ENCODE assay signal across 8 cellular contexts in genomic region chr2:6828299-6828584, GRCh38. TPM values are rescaled to one million over a fixed set of nuclear protein-coding genes. Genes with fewer than 3 reads are reported as not detected.
DNase-seq lines count a peak whose midpoint lies in the region; ATAC-seq, FAIRE-seq and TF ChIP-seq lines count a peak whose summit lies in the region.

No MANE protein-coding gene starts in this region.

- intact Hi-C loops in HepG2 (cut with micrococcal nuclease; ENCODE audit: unreplicated experiment): loop anchor here (5.0 kb wide), 1 partner anchor 214 kb away; no protein-coding TSS in a partner anchor

- H3K9me3 ChIP-seq in HepG2 (ENCODE audit: low read length): peaks cover 22% of the 10 kb centered on the region; the same call in 1 of the 2 replicates

- H3K9ac ChIP-seq in HepG2 (ENCODE audit: insufficient read depth, low read depth, low read length): no peak overlapping the region

- H4K20me1 ChIP-seq in HepG2 (ENCODE audit: insufficient read depth, low read length): no peaks in the 10 kb centered on the region

- POLR2A ChIA-PET in HepG2 (lab: Yijun Ruan, JAX): no interaction called here

- no peak for TF ChIP-seq RAD21 in HepG2 (CRISPR knock-in tag; IDR thresholded peaks at IDR 0.05)

- TF ChIP-seq CTCF in D721Med (IDR thresholded peaks at IDR 0.05; ENCODE audit: insufficient read depth, missing control alignments) (peak; percentile 17), NB4 (IDR thresholded peaks at IDR 0.05; ENCODE audit: low read depth, low read length) (no peak), astrocyte of the cerebellum (IDR thresholded peaks at IDR 0.05; ENCODE audit: low read depth, low read length, missing control alignments) (peak; percentile 40), HepG2 (CRISPR knock-in tag; IDR thresholded peaks at IDR 0.05) (0 out of 2 replicates have a peak, but pooled peaks have one; percentile 17)

- in situ Hi-C loops in astrocyte of the cerebellum (cut with HindIII; ENCODE audit: low sequenced_read_pairs) (no loop called here), HepG2 (cut with HindIII; ENCODE audit: extremely low pct_ligation_motif_present, low pct_unique_long_range_greater_than_20kb) (no loop called here)

- BruUV-seq in HepG2 (replicated peaks; lab: Mats Ljungman, UMichigan): no TSS peak

- no peaks in the 10 kb centered on the region for H3K4me1 ChIP-seq in HepG2 (ENCODE audit: insufficient read depth, low read length)

- CTCF ChIA-PET in HepG2 (lab: Yijun Ruan, JAX; ENCODE audit: low intra/inter-chr PET ratio, low total read pairs): interaction anchor here (1.4 kb wide), 1 partner anchor 38 kb away, joined by 4 read pairs; no protein-coding TSS in a partner anchor

- H3K4me3 ChIP-seq in NB4 (ENCODE audit: low read depth, low read length) (no peak overlapping the region), astrocyte of the cerebellum (ENCODE audit: low read depth, low read length) (no peak overlapping the region), HepG2 (replicated peaks in 1 of 3; ENCODE audit: insufficient read depth in 1 of 3, low read depth in 2 of 3, low read length in 3 of 3) (no peak overlapping the region)

- peaks cover 0 to 3% of the 10 kb centered on the region in 2 experiments; a peak in 1 of 5 replicates for H3K27me3 ChIP-seq in HepG2 (ENCODE audit: control insufficient read depth in 1 of 2, insufficient read depth in 2 of 2, low read length in 2 of 2)

- TF ChIP-seq POLR2A in NB4 (IDR thresholded peaks at IDR 0.05; ENCODE audit: extremely low read depth, insufficient read length) (no peak), HepG2 (IDR thresholded peaks at IDR 0.05; ENCODE audit: insufficient read depth in 1 of 2, low read depth in 2 of 2, low read length in 2 of 2) (no peak)

- H3K36me3 ChIP-seq in HepG2 (replicated peaks in 1 of 2; ENCODE audit: control insufficient read depth in 1 of 2, insufficient read depth in 2 of 2, low read length in 2 of 2): no peaks in the 10 kb centered on the region

- DNase-seq in D721Med (ENCODE audit: insufficient read length, low spot score): no peak
- DNase-seq in NB4 (ENCODE audit: low read depth): peak; percentile 58
- peak; percentile 47 for DNase-seq in astrocyte of the cerebellum (ENCODE audit: low read depth)
- peak; percentile 26 for DNase-seq in HepG2 (ENCODE audit: low spot score)
- DNase-seq in RCC 7860 (ENCODE audit: low spot score): no peak

- WGBS in HepG2 (ENCODE audit: low lambda C conversion rate): 0% methylated on average over 2 of the region's 2 CpGs

- no peak for TF ChIP-seq EP300 in HepG2 (IDR thresholded peaks at IDR 0.05; ENCODE audit: low read depth in 2 of 2, low read length in 2 of 2)
- TF ChIP-seq EP300 in HepG2 (CRISPR knock-in tag; IDR thresholded peaks at IDR 0.05; ENCODE audit: borderline replicate concordance): no peak

- ATAC-seq in HepG2 (0 out of 3 replicates have a peak, but pooled peaks have one; percentile 29), GM18907 (IDR thresholded peaks at IDR 0.05; ENCODE audit: unreplicated experiment) (no peak), HG03159 (IDR thresholded peaks at IDR 0.05; ENCODE audit: unreplicated experiment) (no peak), GM21528 (IDR thresholded peaks at IDR 0.05; ENCODE audit: low FRiP score, unreplicated experiment) (no peak)

- H3K27ac ChIP-seq in HepG2 (ENCODE audit: extremely low read length, insufficient read depth, low read length): no peak overlapping the region

- H3K79me2 ChIP-seq in HepG2 (ENCODE audit: insufficient read depth, low read length): no peaks in the 10 kb centered on the region

- FAIRE-seq in D721Med (lab: Jason Lieb, UNC): peak; percentile 38
- FAIRE-seq in HepG2 (lab: Jason Lieb, UNC): no peak
- FAIRE-seq in RCC 7860 (lab: Jason Lieb, UNC): no peak

- no peak overlapping the region for H3K4me2 ChIP-seq in HepG2 (ENCODE audit: low read depth, low read length)

- H2AFZ ChIP-seq in HepG2 (ENCODE audit: low read length): no peak overlapping the region

TF ChIP-seq in HepG2, 621 proteins besides CTCF, POLR2A, EP300 and RAD21:
- TF ChIP-seq ARID3A (IDR thresholded peaks at IDR 0.05; ENCODE audit: low read depth, low read length): peak; percentile 34; the same call in 1 of the 2 replicates
- TF ChIP-seq STAG1 (CRISPR knock-in tag; IDR thresholded peaks at IDR 0.05): peak; percentile 50
- TF ChIP-seq ZBTB44 (CRISPR knock-in tag; IDR thresholded peaks at IDR 0.05): no peak
- TF ChIP-seq ZNF577 (CRISPR knock-in tag; IDR thresholded peaks at IDR 0.05; ENCODE audit: borderline replicate concordance, low read depth): no peak

RNA-seq across cellular contexts. Expression of gene CMPK2, which starts 37.5 kb away (rescaled TPM):
- 0.58 and 1.0 TPM in 2 replicates for total RNA-seq in HepG2 (2016; rRNA removed; fragmentation: Illumina TruSeq; extraction: Trizol)
- 0.10 and 0.35 TPM in 2 replicates for total RNA-seq in HepG2 (2016; cell fraction: cytosol; rRNA removed; fragmentation: Illumina TruSeq; extraction: Trizol; ENCODE audit: low read depth)
- 0.88 and 0.89 TPM in 2 replicates for total RNA-seq in HepG2 (2016; cell fraction: insoluble cytoplasmic fraction; rRNA removed; fragmentation: Illumina TruSeq; extraction: Trizol)
- 0.34 and 0.48 TPM in 2 replicates for total RNA-seq in HepG2 (2016; cell fraction: membrane; rRNA removed; fragmentation: Illumina TruSeq; extraction: Trizol)
- total RNA-seq in HepG2 (2016; cell fraction: nucleus; rRNA removed; fragmentation: Illumina TruSeq; extraction: Trizol): 0.34 and 0.44 TPM in 2 replicates
- polyA plus RNA-seq in HepG2 (2011; rRNA removed): 0.04 and 0.16 TPM in 2 replicates
- 0.05 and 0.08 TPM in 2 replicates for polyA plus RNA-seq in HepG2 (2011; cell fraction: cytosol; rRNA removed)
- not detected in 2 replicates for polyA plus RNA-seq in HepG2 (2011; cell fraction: nucleus; rRNA removed)
- 0.20 TPM in 1 of 2 replicates, not detected in the other for polyA plus RNA-seq in HepG2 (2012)
- 0.07 and 0.27 TPM in 2 replicates for polyA plus RNA-seq in HepG2 (2016; cell fraction: cytosol; fragmentation: Illumina TruSeq; extraction: Trizol; ENCODE audit: low read depth)
- polyA plus RNA-seq in HepG2 (2016; cell fraction: insoluble cytoplasmic fraction; fragmentation: Illumina TruSeq; extraction: Trizol; ENCODE audit: low read depth): 0.84 and 1.0 TPM in 2 replicates
- 0.23 and 0.33 TPM in 2 replicates for polyA plus RNA-seq in HepG2 (2016; cell fraction: membrane; fragmentation: Illumina TruSeq; extraction: Trizol; ENCODE audit: low read depth)
- polyA plus RNA-seq in HepG2 (2016; cell fraction: nucleus; fragmentation: Illumina TruSeq; extraction: Trizol; ENCODE audit: insufficient read depth, low read depth): 0.55 and 0.74 TPM in 2 replicates
- 0.28 TPM in 1 of 2 replicates, not detected in the other for polyA minus RNA-seq in HepG2 (2011; rRNA and poly(A)+ RNA removed; ENCODE audit: low replicate concordance)
- polyA minus RNA-seq in HepG2 (2011; cell fraction: cytosol; rRNA and poly(A)+ RNA removed): not detected in 2 replicates
- polyA minus RNA-seq in HepG2 (2011; cell fraction: nucleus; rRNA and poly(A)+ RNA removed): 0.77 TPM in 1 of 2 replicates, not detected in the other

RNA-seq across cellular contexts. Expression of gene RSAD2, which starts 49.3 kb away (rescaled TPM):
- 0.06 and 0.11 TPM in 2 replicates for total RNA-seq in HepG2 (2016; rRNA removed; fragmentation: Illumina TruSeq; extraction: Trizol)
- 0.09 and 0.10 TPM in 2 replicates for total RNA-seq in HepG2 (2016; cell fraction: cytosol; rRNA removed; fragmentation: Illumina TruSeq; extraction: Trizol; ENCODE audit: low read depth)
- not detected in 2 replicates for total RNA-seq in HepG2 (2016; cell fraction: insoluble cytoplasmic fraction; rRNA removed; fragmentation: Illumina TruSeq; extraction: Trizol)
- total RNA-seq in HepG2 (2016; cell fraction: membrane; rRNA removed; fragmentation: Illumina TruSeq; extraction: Trizol): not detected in 2 replicates
- total RNA-seq in HepG2 (2016; cell fraction: nucleus; rRNA removed; fragmentation: Illumina TruSeq; extraction: Trizol): 0.25 TPM in 1 of 2 replicates, not detected in the other
- not detected in 2 replicates for polyA plus RNA-seq in HepG2 (2011; rRNA removed)
- not detected in 2 replicates for polyA plus RNA-seq in HepG2 (2011; cell fraction: cytosol; rRNA removed)
- polyA plus RNA-seq in HepG2 (2011; cell fraction: nucleus; rRNA removed): not detected in 2 replicates
- polyA plus RNA-seq in HepG2 (2012): not detected in 2 replicates
- not detected in 2 replicates for polyA plus RNA-seq in HepG2 (2016; cell fraction: cytosol; fragmentation: Illumina TruSeq; extraction: Trizol; ENCODE audit: low read depth)
- polyA plus RNA-seq in HepG2 (2016; cell fraction: insoluble cytoplasmic fraction; fragmentation: Illumina TruSeq; extraction: Trizol; ENCODE audit: low read depth): not detected in 2 replicates
- not detected in 2 replicates for polyA plus RNA-seq in HepG2 (2016; cell fraction: membrane; fragmentation: Illumina TruSeq; extraction: Trizol; ENCODE audit: low read depth)
- not detected in 2 replicates for polyA plus RNA-seq in HepG2 (2016; cell fraction: nucleus; fragmentation: Illumina TruSeq; extraction: Trizol; ENCODE audit: insufficient read depth, low read depth)
- polyA minus RNA-seq in HepG2 (2011; rRNA and poly(A)+ RNA removed; ENCODE audit: low replicate concordance): 0.04 and 0.09 TPM in 2 replicates
- not detected in 2 replicates for polyA minus RNA-seq in HepG2 (2011; cell fraction: cytosol; rRNA and poly(A)+ RNA removed)
- polyA minus RNA-seq in HepG2 (2011; cell fraction: nucleus; rRNA and poly(A)+ RNA removed): not detected in 2 replicates

Comparison
In these comparisons a context has a peak if more than half of its experiments do, and no peak if none do; other contexts are left out.
1. DNase-seq: peak in NB4 (single experiment), astrocyte of the cerebellum (single experiment) and HepG2 (single experiment); none in D721Med (single experiment) and RCC 7860 (single experiment).